ENCODE assay signal across 1 cellular context in genomic region chr16:14180431-14181059, GRCh38.
TF ChIP-seq lines count a peak whose summit lies in the region.

No MANE protein-coding gene starts in this region.

TF ChIP-seq in GM23338, 12 proteins besides CTCF, POLR2A, EP300 and RAD21 (continued from another document):
- no peak for TF ChIP-seq ZNF462 (CRISPR knock-in tag; IDR thresholded peaks at IDR 0.05)
- TF ChIP-seq EZH2phosphoT487 (IDR thresholded peaks at IDR 0.05; ENCODE audit: unreplicated experiment) = no peak
- TF ChIP-seq POLR2AphosphoS5 (IDR thresholded peaks at IDR 0.05; ENCODE audit: low read depth) = no peak
- no peak for TF ChIP-seq ZNF114 (CRISPR knock-in tag; IDR thresholded peaks at IDR 0.05)
- TF ChIP-seq EZH2 (IDR thresholded peaks at IDR 0.05; ENCODE audit: low read depth, unreplicated experiment) = no peak
